Comparison of ENCODE assay signal across 24 cellular contexts in the genomic region with DNA sequence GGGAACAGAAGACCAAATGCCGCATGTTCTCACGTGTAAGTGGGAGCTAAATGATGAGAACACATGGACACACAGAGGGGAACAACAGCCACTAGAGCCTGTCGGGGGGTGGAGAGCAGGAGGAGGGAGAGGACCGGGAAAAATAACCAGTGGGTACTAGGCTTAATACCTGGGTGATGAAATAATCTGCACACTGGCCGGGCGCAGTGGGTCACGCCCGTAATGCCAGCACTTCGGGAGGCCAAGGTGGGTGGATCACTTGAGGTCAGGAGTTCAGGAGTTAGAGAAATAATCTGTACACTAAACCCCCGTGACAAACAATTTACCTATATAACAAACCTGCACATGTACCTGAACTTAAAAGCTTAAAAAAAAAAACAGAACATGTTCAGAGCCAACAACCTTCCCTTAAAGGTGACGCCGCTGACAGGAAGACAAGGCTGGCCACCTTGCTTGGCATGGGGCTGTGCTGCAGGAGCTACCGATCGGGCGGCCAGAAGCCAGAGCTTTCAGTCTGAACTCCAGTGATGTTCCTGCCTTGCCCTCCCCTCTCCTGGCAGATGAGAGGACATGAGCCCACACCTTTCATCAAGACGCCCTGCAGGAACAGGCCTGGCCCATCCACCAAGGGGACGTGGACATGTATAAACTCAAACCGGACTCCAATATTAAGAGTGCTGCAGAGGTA. TPM values are rescaled to one million over a fixed set of nuclear protein-coding genes. Genes with fewer than 3 reads are reported as not detected.
DNase-seq lines count a peak whose midpoint lies in the region; ATAC-seq, FAIRE-seq and TF ChIP-seq lines count a peak whose summit lies in the region.
"Had no signal": no experiment of that assay in that cellular context is flagged by ENCODE, and none has a peak within 500 bp of the region (broad histone marks: within the 10 kb centered on the region; RNA-seq: fewer than 3 reads in every experiment).

No MANE protein-coding gene starts in this region.

- H3K27ac ChIP-seq in liver (ENCODE audit: low read depth in 1 of 2, low read length in 2 of 2) (peak overlapping the region; percentile 47 to 51), HepG2 (ENCODE audit: extremely low read length, insufficient read depth, low read length) (no peak overlapping the region), ovary (no peak overlapping the region)
- H3K27ac ChIP-seq: C4-2B, GM23248, neural progenitor cell, PC-9, uterus had no signal

- peaks cover 10% of the 10 kb centered on the region for H3K27me3 Mint-ChIP-seq in glutamatergic neuron (ENCODE audit: unreplicated experiment)
- H3K27me3 Mint-ChIP-seq in activated T-helper 17 cell treated with anti-CD3 and anti-CD28 coated beads, Interleukin-2, amount 50 U/mL, for 72 hours: no peaks in the 10 kb centered on the region
- H3K27me3 Mint-ChIP-seq: activated naive CD8-positive, alpha-beta T cell treated with anti-CD3 and anti-CD28 coated beads for 36 hours; effector memory CD8-positive, alpha-beta T cell; stimulated activated naive CD8-positive, alpha-beta T cell treated with anti-CD3 and anti-CD28 coated beads, Interleukin-15, amount 100 ng/mL, for 72 hours had no signal

- peaks cover 3 to 12% (median 11%) of the 10 kb centered on the region in 4 donors for H3K36me3 ChIP-seq in liver (ENCODE audit: control insufficient read depth in 4 of 4, insufficient read depth in 3 of 4, low read depth in 1 of 4, low read length in 3 of 4)
- peaks cover 9 to 34% of the 10 kb centered on the region in 2 experiments; a peak in 4 of 5 replicates for H3K36me3 ChIP-seq in HepG2 (replicated peaks in 1 of 2; ENCODE audit: control insufficient read depth in 1 of 2, insufficient read depth in 2 of 2, low read length in 2 of 2)
- no peaks in the 10 kb centered on the region for H3K36me3 ChIP-seq in ovary
- H3K36me3 ChIP-seq: neural progenitor cell, uterus had no signal

- peaks cover 8% of the 10 kb centered on the region for H3K9me3 Mint-ChIP-seq in glutamatergic neuron (ENCODE audit: unreplicated experiment)
- H3K9me3 Mint-ChIP-seq in activated T-helper 17 cell treated with anti-CD3 and anti-CD28 coated beads, Interleukin-2, amount 50 U/mL, for 72 hours: peaks cover 7% of the 10 kb centered on the region

- no peak for TF ChIP-seq CTCF in liver (IDR thresholded peaks at IDR 0.05; ENCODE audit: low read depth, low read length, missing input control)
- TF ChIP-seq CTCF in HepG2 (CRISPR knock-in tag; IDR thresholded peaks at IDR 0.05): no peak
- TF ChIP-seq CTCF in glutamatergic neuron (IDR thresholded peaks at IDR 0.05; ENCODE audit: partially characterized antibody, unreplicated experiment): no peak
- no peak for TF ChIP-seq CTCF in ovary (IDR thresholded peaks at IDR 0.05)

- no peak overlapping the region for H3K27ac Mint-ChIP-seq in glutamatergic neuron (ENCODE audit: unreplicated experiment)
- no peak overlapping the region for H3K27ac Mint-ChIP-seq in activated T-helper 17 cell treated with anti-CD3 and anti-CD28 coated beads, Interleukin-2, amount 50 U/mL, for 72 hours
- H3K27ac Mint-ChIP-seq: activated naive CD8-positive, alpha-beta T cell treated with anti-CD3 and anti-CD28 coated beads for 36 hours; neural progenitor cell; stimulated activated naive CD8-positive, alpha-beta T cell treated with anti-CD3 and anti-CD28 coated beads, Interleukin-15, amount 100 ng/mL, for 72 hours had no signal

- H3K9me3 ChIP-seq in liver (ENCODE audit: control insufficient read depth in 4 of 4, low read length in 3 of 4): no peaks in the 10 kb centered on the region
- no peaks in the 10 kb centered on the region for H3K9me3 ChIP-seq in HepG2 (ENCODE audit: low read length)
- H3K9me3 ChIP-seq in ovary: no peaks in the 10 kb centered on the region
- H3K9me3 ChIP-seq: uterus had no signal

- H3K27me3 ChIP-seq in liver (ENCODE audit: control insufficient read depth in 4 of 4, insufficient read depth in 4 of 4, low read length in 3 of 4) (no peaks in the 10 kb centered on the region), HepG2 (ENCODE audit: control insufficient read depth in 1 of 2, insufficient read depth in 2 of 2, low read length in 2 of 2) (no peaks in the 10 kb centered on the region), ovary (no peaks in the 10 kb centered on the region)
- H3K27me3 ChIP-seq: neural progenitor cell, uterus had no signal

- in situ Hi-C loops in HepG2 (cut with HindIII; ENCODE audit: extremely low pct_ligation_motif_present, low pct_unique_long_range_greater_than_20kb): no loop called here

- H3K4me3 ChIP-seq in liver (ENCODE audit: low read depth in 1 of 3, low read length in 3 of 3): no peak overlapping the region
- no peak overlapping the region for H3K4me3 ChIP-seq in HepG2 (replicated peaks in 1 of 3; ENCODE audit: insufficient read depth in 1 of 3, low read depth in 2 of 3, low read length in 3 of 3)
- H3K4me3 ChIP-seq in ovary: no peak overlapping the region
- H3K4me3 ChIP-seq: GM23248, neural progenitor cell, PC-9, uterus had no signal

- peaks cover 13% of the 10 kb centered on the region for H3K4me1 Mint-ChIP-seq in glutamatergic neuron (ENCODE audit: low read depth, unreplicated experiment)
- H3K4me1 Mint-ChIP-seq in activated T-helper 17 cell treated with anti-CD3 and anti-CD28 coated beads, Interleukin-2, amount 50 U/mL, for 72 hours: peaks cover 15% of the 10 kb centered on the region

- TF ChIP-seq RAD21 in liver (IDR thresholded peaks at IDR 0.05) (peak in 1 of 2 donors; percentile 4), HepG2 (CRISPR knock-in tag; IDR thresholded peaks at IDR 0.05) (no peak)

- no peak for FAIRE-seq in HepG2 (lab: Jason Lieb, UNC)

- peaks cover 18% of the 10 kb centered on the region for H3K36me3 Mint-ChIP-seq in glutamatergic neuron (ENCODE audit: unreplicated experiment)
- H3K36me3 Mint-ChIP-seq in activated T-helper 17 cell treated with anti-CD3 and anti-CD28 coated beads, Interleukin-2, amount 50 U/mL, for 72 hours (ENCODE audit: low read depth): peaks cover 62% of the 10 kb centered on the region

- peaks cover 55 to 97% (median 93%) of the 10 kb centered on the region in 4 donors for H3K4me1 ChIP-seq in liver (ENCODE audit: control insufficient read depth in 4 of 4, insufficient read depth in 4 of 4, low read length in 3 of 4)
- peaks cover 77% of the 10 kb centered on the region for H3K4me1 ChIP-seq in HepG2 (ENCODE audit: insufficient read depth, low read length)
- peaks cover 11% of the 10 kb centered on the region for H3K4me1 ChIP-seq in ovary (ENCODE audit: insufficient read depth)
- H3K4me1 ChIP-seq: neural progenitor cell, uterus had no signal

- peaks cover 90% of the 10 kb centered on the region for H3K79me2 ChIP-seq in HepG2 (ENCODE audit: insufficient read depth, low read length)

- H3K9ac ChIP-seq in liver (ENCODE audit: low read depth in 1 of 2, low read length in 2 of 2) (no peak overlapping the region), HepG2 (ENCODE audit: insufficient read depth, low read depth, low read length) (no peak overlapping the region)
- H3K9ac ChIP-seq: GM23248, neural progenitor cell had no signal

- DNase-seq in HepG2 (ENCODE audit: low spot score) (no peak), glutamatergic neuron (peak; percentile 5), ovary (peak in 3 of 5 donors; percentile 5 to 19 (median 9)), germinal center (ENCODE audit: low spot score) (no peak)
- DNase-seq: activated naive CD8-positive, alpha-beta T cell treated with anti-CD3 and anti-CD28 coated beads for 36 hours; DMS 273 treated with DMSO at 0.1 percent for 48 hours; effector memory CD8-positive, alpha-beta T cell; GM23248; Kasumi-1; left ventricle myocardium superior; NCI-H1092; NCI-H2029; NCI-H446; PC-9; SIG-M5; stimulated activated CD4-positive, alpha-beta T cell treated with anti-CD3 and anti-CD28 coated beads, Interleukin-4, amount 100 ng/mL, for 1 hour; uterus had no signal

- POLR2A ChIA-PET in HepG2 (lab: Yijun Ruan, JAX): interaction anchor here (0.8 to 1.5 kb wide), 2 partner anchors 11 to 93 kb away, joined by 3 to 4 read pairs; a partner anchor contains a TSS

- CTCF ChIA-PET in HepG2 (lab: Yijun Ruan, JAX; ENCODE audit: low intra/inter-chr PET ratio, low total read pairs): no interaction called here

- no peak for ATAC-seq in HepG2
- no peak for ATAC-seq in GM21367 (IDR thresholded peaks at IDR 0.05; ENCODE audit: unreplicated experiment)
- ATAC-seq in activated T-helper 17 cell treated with anti-CD3 and anti-CD28 coated beads, Interleukin-2, amount 50 U/mL, for 72 hours (replicated peaks): no peak
- no peak for ATAC-seq in HG03565 (IDR thresholded peaks at IDR 0.05; ENCODE audit: unreplicated experiment)
- ATAC-seq: effector memory CD8-positive, alpha-beta T cell; left ventricle myocardium superior; stimulated activated naive CD8-positive, alpha-beta T cell treated with anti-CD3 and anti-CD28 coated beads, Interleukin-15, amount 100 ng/mL, for 72 hours had no signal

- H3K4me2 ChIP-seq in HepG2 (ENCODE audit: low read depth, low read length): no peak overlapping the region
- H3K4me2 ChIP-seq: neural progenitor cell, PC-9 had no signal

- intact Hi-C loops in HepG2 (cut with micrococcal nuclease; ENCODE audit: unreplicated experiment) (no loop called here), ovary (cut with DNase I) (no loop called here)

- TF ChIP-seq EP300 in HepG2 (IDR thresholded peaks at IDR 0.05; ENCODE audit: low read depth in 2 of 2, low read length in 2 of 2) (no peak), HepG2 (CRISPR knock-in tag; IDR thresholded peaks at IDR 0.05; ENCODE audit: borderline replicate concordance) (no peak), ovary (IDR thresholded peaks at IDR 0.05) (no peak)

- H3K4me3 Mint-ChIP-seq in glutamatergic neuron (ENCODE audit: unreplicated experiment): no peak overlapping the region
- H3K4me3 Mint-ChIP-seq in activated T-helper 17 cell treated with anti-CD3 and anti-CD28 coated beads, Interleukin-2, amount 50 U/mL, for 72 hours: no peak overlapping the region
- H3K4me3 Mint-ChIP-seq: activated naive CD8-positive, alpha-beta T cell treated with anti-CD3 and anti-CD28 coated beads for 36 hours; effector memory CD8-positive, alpha-beta T cell; neural progenitor cell; stimulated activated naive CD8-positive, alpha-beta T cell treated with anti-CD3 and anti-CD28 coated beads, Interleukin-15, amount 100 ng/mL, for 72 hours had no signal

- no TSS peak for BruUV-seq in HepG2 (replicated peaks; lab: Mats Ljungman, UMichigan)

- WGBS in liver: 37% methylated on average over 18 of the region's 18 CpGs
- 91% methylated on average over 18 of the region's 18 CpGs for WGBS in HepG2 (ENCODE audit: low lambda C conversion rate)
- WGBS in ovary, 3 donors: 92 to 96% (median 95%) methylated on average over 18 of the region's 18 CpGs

- no peak overlapping the region for H2AFZ ChIP-seq in HepG2 (ENCODE audit: low read length)
- H2AFZ ChIP-seq: GM23248, neural progenitor cell, PC-9 had no signal

- H4K20me1 ChIP-seq in HepG2 (ENCODE audit: insufficient read depth, low read length): peaks cover 11% of the 10 kb centered on the region; the same call in 1 of the 2 replicates

- TF ChIP-seq POLR2A in HepG2 (IDR thresholded peaks at IDR 0.05; ENCODE audit: insufficient read depth in 1 of 2, low read depth in 2 of 2, low read length in 2 of 2) (no peak), ovary (IDR thresholded peaks at IDR 0.05) (no peak)

RNA-seq across cellular contexts. Expression of a gene that starts 11.2 kb away (rescaled TPM):
- 10 to 100 TPM; 47.8 to 86.4 TPM for total RNA-seq in liver
- 100 to 1,000 TPM in 1 of 2 donors, 10 to 100 TPM in 1; 49.3 to 107 TPM for polyA plus RNA-seq in liver
- 30.3 and 41.9 TPM in 2 replicates for total RNA-seq in HepG2 (2016; rRNA removed; fragmentation: Illumina TruSeq; extraction: Trizol)
- 40.5 and 40.6 TPM in 2 replicates for total RNA-seq in HepG2 (2016; cell fraction: cytosol; rRNA removed; fragmentation: Illumina TruSeq; extraction: Trizol; ENCODE audit: low read depth)
- 29.0 and 42.7 TPM in 2 replicates for total RNA-seq in HepG2 (2016; cell fraction: insoluble cytoplasmic fraction; rRNA removed; fragmentation: Illumina TruSeq; extraction: Trizol)
- 74.6 and 79.6 TPM in 2 replicates for total RNA-seq in HepG2 (2016; cell fraction: membrane; rRNA removed; fragmentation: Illumina TruSeq; extraction: Trizol)
- total RNA-seq in HepG2 (2016; cell fraction: nucleus; rRNA removed; fragmentation: Illumina TruSeq; extraction: Trizol): 24.3 and 28.3 TPM in 2 replicates
- 33.5 and 62.5 TPM in 2 replicates for polyA plus RNA-seq in HepG2 (2011; rRNA removed)
- polyA plus RNA-seq in HepG2 (2011; cell fraction: cytosol; rRNA removed): 56.8 and 67.4 TPM in 2 replicates
- 84.2 and 87.0 TPM in 2 replicates for polyA plus RNA-seq in HepG2 (2011; cell fraction: nucleus; rRNA removed)
- polyA plus RNA-seq in HepG2 (2012): 46.8 and 62.2 TPM in 2 replicates
- polyA plus RNA-seq in HepG2 (2016; cell fraction: cytosol; fragmentation: Illumina TruSeq; extraction: Trizol; ENCODE audit: low read depth): 45.1 and 50.9 TPM in 2 replicates
- 33.6 and 33.8 TPM in 2 replicates for polyA plus RNA-seq in HepG2 (2016; cell fraction: insoluble cytoplasmic fraction; fragmentation: Illumina TruSeq; extraction: Trizol; ENCODE audit: low read depth)
- polyA plus RNA-seq in HepG2 (2016; cell fraction: membrane; fragmentation: Illumina TruSeq; extraction: Trizol; ENCODE audit: low read depth): 69.1 and 69.7 TPM in 2 replicates
- polyA plus RNA-seq in HepG2 (2016; cell fraction: nucleus; fragmentation: Illumina TruSeq; extraction: Trizol; ENCODE audit: insufficient read depth, low read depth): 43.3 and 46.8 TPM in 2 replicates
- 19.8 and 109 TPM in 2 replicates for polyA minus RNA-seq in HepG2 (2011; rRNA and poly(A)+ RNA removed; ENCODE audit: low replicate concordance)
- polyA minus RNA-seq in HepG2 (2011; cell fraction: cytosol; rRNA and poly(A)+ RNA removed): 28.8 and 32.5 TPM in 2 replicates
- 27.0 and 33.3 TPM in 2 replicates for polyA minus RNA-seq in HepG2 (2011; cell fraction: nucleus; rRNA and poly(A)+ RNA removed)
- 56.6 TPM for total RNA-seq in glutamatergic neuron (ENCODE audit: unreplicated experiment)
- total RNA-seq in ovary: 10 to 100 TPM; 16.3 to 31.1 (median 27.0) TPM
- 10 to 100 TPM in 1 of 2 donors, 1 to 10 TPM in 1; 2.1 to 27.8 TPM for polyA plus RNA-seq in ovary
- 10 to 100 TPM; 16.8 to 19.5 TPM for total RNA-seq in activated T-helper 17 cell treated with anti-CD3 and anti-CD28 coated beads, Interleukin-2, amount 50 U/mL, for 72 hours

RNA-seq across cellular contexts. Expression of a gene that starts 24.2 kb away (rescaled TPM):
- total RNA-seq in liver: 10 to 100 TPM; 12.2 to 31.5 TPM
- polyA plus RNA-seq in liver: 10 to 100 TPM; 21.3 to 61.0 TPM
- total RNA-seq in HepG2 (2016; rRNA removed; fragmentation: Illumina TruSeq; extraction: Trizol): 15.3 and 22.6 TPM in 2 replicates
- 28.9 and 34.1 TPM in 2 replicates for total RNA-seq in HepG2 (2016; cell fraction: cytosol; rRNA removed; fragmentation: Illumina TruSeq; extraction: Trizol; ENCODE audit: low read depth)
- 13.5 and 21.2 TPM in 2 replicates for total RNA-seq in HepG2 (2016; cell fraction: insoluble cytoplasmic fraction; rRNA removed; fragmentation: Illumina TruSeq; extraction: Trizol)
- 33.2 and 40.1 TPM in 2 replicates for total RNA-seq in HepG2 (2016; cell fraction: membrane; rRNA removed; fragmentation: Illumina TruSeq; extraction: Trizol)
- total RNA-seq in HepG2 (2016; cell fraction: nucleus; rRNA removed; fragmentation: Illumina TruSeq; extraction: Trizol): 17.7 and 20.7 TPM in 2 replicates
- polyA plus RNA-seq in HepG2 (2011; rRNA removed): 41.2 and 45.1 TPM in 2 replicates
- polyA plus RNA-seq in HepG2 (2011; cell fraction: cytosol; rRNA removed): 28.0 and 28.5 TPM in 2 replicates
- 34.3 and 53.2 TPM in 2 replicates for polyA plus RNA-seq in HepG2 (2011; cell fraction: nucleus; rRNA removed)
- 26.1 and 32.6 TPM in 2 replicates for polyA plus RNA-seq in HepG2 (2012)
- polyA plus RNA-seq in HepG2 (2016; cell fraction: cytosol; fragmentation: Illumina TruSeq; extraction: Trizol; ENCODE audit: low read depth): 36.8 and 50.0 TPM in 2 replicates
- 17.9 and 18.7 TPM in 2 replicates for polyA plus RNA-seq in HepG2 (2016; cell fraction: insoluble cytoplasmic fraction; fragmentation: Illumina TruSeq; extraction: Trizol; ENCODE audit: low read depth)
- 33.7 and 42.5 TPM in 2 replicates for polyA plus RNA-seq in HepG2 (2016; cell fraction: membrane; fragmentation: Illumina TruSeq; extraction: Trizol; ENCODE audit: low read depth)
- 68.0 and 69.5 TPM in 2 replicates for polyA plus RNA-seq in HepG2 (2016; cell fraction: nucleus; fragmentation: Illumina TruSeq; extraction: Trizol; ENCODE audit: insufficient read depth, low read depth)
- 4.1 and 8.6 TPM in 2 replicates for polyA minus RNA-seq in HepG2 (2011; rRNA and poly(A)+ RNA removed; ENCODE audit: low replicate concordance)
- polyA minus RNA-seq in HepG2 (2011; cell fraction: cytosol; rRNA and poly(A)+ RNA removed): 5.3 and 7.9 TPM in 2 replicates
- polyA minus RNA-seq in HepG2 (2011; cell fraction: nucleus; rRNA and poly(A)+ RNA removed): 23.3 and 28.1 TPM in 2 replicates
- total RNA-seq in glutamatergic neuron (ENCODE audit: unreplicated experiment): not detected
- total RNA-seq in ovary: 10 to 100 TPM in 6 of 7 donors, 1 to 10 TPM in 1; 7.6 to 26.2 (median 12.3) TPM
- 10 to 100 TPM; 11.4 to 15.9 TPM for polyA plus RNA-seq in ovary
- 1 to 10 TPM; 2.7 to 9.2 TPM for total RNA-seq in activated T-helper 17 cell treated with anti-CD3 and anti-CD28 coated beads, Interleukin-2, amount 50 U/mL, for 72 hours

RNA-seq across cellular contexts. Expression of a gene that starts 48.1 kb away (rescaled TPM):
- total RNA-seq in liver (10 to 100 TPM; 18.0 to 23.8 TPM), HepG2 (2016; rRNA removed; fragmentation: Illumina TruSeq; extraction: Trizol) (192 and 202 TPM in 2 replicates), glutamatergic neuron (ENCODE audit: unreplicated experiment) (104 TPM), ovary (10 to 100 TPM in 6 of 7 donors, 1 to 10 TPM in 1; 9.4 to 57.1 (median 42.3) TPM)
- polyA plus RNA-seq in liver (10 to 100 TPM; 41.8 to 86.2 TPM), HepG2 (2011; rRNA removed) (135 and 172 TPM in 2 replicates), ovary (10 to 100 TPM; 21.5 to 47.9 TPM)
- 596 and 716 TPM in 2 replicates for total RNA-seq in HepG2 (2016; cell fraction: cytosol; rRNA removed; fragmentation: Illumina TruSeq; extraction: Trizol; ENCODE audit: low read depth)
- total RNA-seq in HepG2 (2016; cell fraction: insoluble cytoplasmic fraction; rRNA removed; fragmentation: Illumina TruSeq; extraction: Trizol): 185 and 204 TPM in 2 replicates
- 533 and 635 TPM in 2 replicates for total RNA-seq in HepG2 (2016; cell fraction: membrane; rRNA removed; fragmentation: Illumina TruSeq; extraction: Trizol)
- 56.2 and 79.7 TPM in 2 replicates for total RNA-seq in HepG2 (2016; cell fraction: nucleus; rRNA removed; fragmentation: Illumina TruSeq; extraction: Trizol)
- 131 and 145 TPM in 2 replicates for polyA plus RNA-seq in HepG2 (2011; cell fraction: cytosol; rRNA removed)
- 32.1 and 40.2 TPM in 2 replicates for polyA plus RNA-seq in HepG2 (2011; cell fraction: nucleus; rRNA removed)
- 123 and 145 TPM in 2 replicates for polyA plus RNA-seq in HepG2 (2012)
- polyA plus RNA-seq in HepG2 (2016; cell fraction: cytosol; fragmentation: Illumina TruSeq; extraction: Trizol; ENCODE audit: low read depth): 941 and 1,125 TPM in 2 replicates
- polyA plus RNA-seq in HepG2 (2016; cell fraction: insoluble cytoplasmic fraction; fragmentation: Illumina TruSeq; extraction: Trizol; ENCODE audit: low read depth): 223 and 229 TPM in 2 replicates
- 563 and 676 TPM in 2 replicates for polyA plus RNA-seq in HepG2 (2016; cell fraction: membrane; fragmentation: Illumina TruSeq; extraction: Trizol; ENCODE audit: low read depth)
- polyA plus RNA-seq in HepG2 (2016; cell fraction: nucleus; fragmentation: Illumina TruSeq; extraction: Trizol; ENCODE audit: insufficient read depth, low read depth): 165 and 194 TPM in 2 replicates
- polyA minus RNA-seq in HepG2 (2011; rRNA and poly(A)+ RNA removed; ENCODE audit: low replicate concordance): 36.7 and 86.4 TPM in 2 replicates
- polyA minus RNA-seq in HepG2 (2011; cell fraction: cytosol; rRNA and poly(A)+ RNA removed): 44.1 and 45.4 TPM in 2 replicates
- polyA minus RNA-seq in HepG2 (2011; cell fraction: nucleus; rRNA and poly(A)+ RNA removed): 14.9 and 19.2 TPM in 2 replicates
- total RNA-seq in activated T-helper 17 cell treated with anti-CD3 and anti-CD28 coated beads, Interleukin-2, amount 50 U/mL, for 72 hours: 100 to 1,000 TPM; 115 to 197 TPM

Comparison
In these comparisons a context has a peak if more than half of its experiments do, and no peak if none do; other contexts are left out.
1. H3K27ac ChIP-seq: peak in liver (2 of 2); none in HepG2 (single experiment) and ovary (0 of 2).
2. DNase-seq: peak in glutamatergic neuron (single experiment) and ovary (3 of 5); none in HepG2 (single experiment) and germinal center (single experiment).